ENCODE assay signal across 18 cellular contexts in genomic region chr2:174108579-174108978, GRCh38.
"Had no signal": no experiment of that assay in that cellular context is flagged by ENCODE, and none has a peak within 500 bp of the region (broad histone marks: within the 10 kb centered on the region; RNA-seq: fewer than 3 reads in every experiment).

No MANE protein-coding gene starts in this region.

- H3K4me3 ChIP-seq: SK-N-MC had no signal

- DNase-seq: activated CD4-positive, alpha-beta memory T cell treated with anti-CD3 and anti-CD28 coated beads, Interleukin-2, amount 10 ng/mL, durations not matched to agents 7 days and 5 days; activated CD4-positive, alpha-beta T cell treated with anti-CD3 and anti-CD28 coated beads for 36 hours; activated CD4-positive, alpha-beta T cell treated with anti-CD3 and anti-CD28 coated beads, Interleukin-2, amount 50 U/mL, for 1 hour; activated gamma-delta T cell; activated naive CD4-positive, alpha-beta T cell treated with anti-CD3 and anti-CD28 coated beads for 36 hours; activated T-cell treated with anti-CD3 and anti-CD28 coated beads for 4 hours; activated T-cell treated with anti-CD3 and anti-CD28 coated beads, Interleukin-2, amount 50 U/mL, for 48 hours; cerebellar nuclear complex; NCI-H1092; NCI-H1417 treated with DMSO at 0.1 percent for 48 hours; NCI-H187; NCI-H2081 treated with DMSO at 0.1 percent for 48 hours; NCI-H446; NCI-H524; NCI-H82; RPMI8226; T-helper 1 cell had no signal
